ENCODE assay signal across 26 cellular contexts in genomic region chr16:72814226-72814625, GRCh38.
"Had no signal": no experiment of that assay in that cellular context is flagged by ENCODE, and none has a peak within 500 bp of the region (broad histone marks: within the 10 kb centered on the region; RNA-seq: fewer than 3 reads in every experiment).

No MANE protein-coding gene starts in this region.

- ATAC-seq: upper lobe of right lung had no signal

- H3K4me3 ChIP-seq: esophagus squamous epithelium, right lobe of liver, skin epidermis, stomach, thyroid gland, upper lobe of right lung had no signal

- DNase-seq: activated CD4-positive, alpha-beta T cell treated with anti-CD3 and anti-CD28 coated beads for 4 hours; activated CD4-positive, alpha-beta T cell treated with anti-CD3 and anti-CD28 coated beads, Interleukin-2, amount 50 U/mL, for 48 hours; activated CD8-positive, alpha-beta memory T cell treated with anti-CD3 and anti-CD28 coated beads for 24 hours; activated effector memory CD4-positive, alpha-beta T cell treated with anti-CD3 and anti-CD28 coated beads, Interleukin-2, amount 50 U/mL, for 16 hours; activated naive CD4-positive, alpha-beta T cell treated with anti-CD3 and anti-CD28 coated beads, Interleukin-2, amount 10 ng/mL, durations not matched to agents 7 days and 5 days; amniotic stem cell; brain microvascular endothelial cell; central memory CD4-positive, alpha-beta T cell; dermis blood vessel endothelial cell; effector CD8-positive, alpha-beta T cell; esophagus squamous epithelium; glutamatergic neuron; islet precursor cell; naive B cell; posterior cingulate gyrus; right lobe of liver; stimulated activated CD4-positive, alpha-beta T cell treated with anti-CD3 and anti-CD28 coated beads, Interleukin-12 subunit alpha, Interleukin-12 subunit beta, amount 100 ng/mL, for 4 hours; stimulated activated CD4-positive, alpha-beta T cell treated with anti-CD3 and anti-CD28 coated beads, Interleukin-4, amount 100 ng/mL, for 1 hour; stomach; T-helper 1 cell; thyroid gland; upper lobe of right lung had no signal

- H3K36me3 ChIP-seq: right lobe of liver had no signal

- H3K27me3 ChIP-seq: brain microvascular endothelial cell, esophagus squamous epithelium, right lobe of liver, stomach, thyroid gland, upper lobe of right lung had no signal

- H3K4me1 ChIP-seq: esophagus squamous epithelium, upper lobe of right lung had no signal

- H3K9me3 Mint-ChIP-seq: activated naive CD4-positive, alpha-beta T cell treated with anti-CD3 and anti-CD28 coated beads, Interleukin-2, amount 10 ng/mL, durations not matched to agents 7 days and 5 days; mesothelial cell of epicardium; naive B cell; T-helper 2 cell treated with Interferon-gamma antibody and Interleukin-4, amounts not matched to agents 5 μg/mL and 100 μg/mL, for 36 hours had no signal

- H3K4me1 Mint-ChIP-seq: activated naive CD4-positive, alpha-beta T cell treated with anti-CD3 and anti-CD28 coated beads, Interleukin-2, amount 10 ng/mL, durations not matched to agents 7 days and 5 days had no signal

- H3K27ac ChIP-seq: brain microvascular endothelial cell, epithelial cell of prostate, esophagus squamous epithelium, right lobe of liver, skin epidermis, stomach, thyroid gland, upper lobe of right lung had no signal

- H3K36me3 Mint-ChIP-seq: activated naive CD4-positive, alpha-beta T cell treated with anti-CD3 and anti-CD28 coated beads, Interleukin-2, amount 10 ng/mL, durations not matched to agents 7 days and 5 days had no signal

- H3K27ac Mint-ChIP-seq: activated naive CD4-positive, alpha-beta T cell treated with anti-CD3 and anti-CD28 coated beads, Interleukin-2, amount 10 ng/mL, durations not matched to agents 7 days and 5 days; mesothelial cell of epicardium; naive B cell; T-helper 2 cell treated with Interferon-gamma antibody and Interleukin-4, amounts not matched to agents 5 μg/mL and 100 μg/mL, for 36 hours had no signal

- H3K4me3 Mint-ChIP-seq: activated naive CD4-positive, alpha-beta T cell treated with anti-CD3 and anti-CD28 coated beads, Interleukin-2, amount 10 ng/mL, durations not matched to agents 7 days and 5 days; mesothelial cell of epicardium; naive B cell; T-helper 2 cell treated with Interferon-gamma antibody and Interleukin-4, amounts not matched to agents 5 μg/mL and 100 μg/mL, for 36 hours had no signal

- H3K9me3 ChIP-seq: esophagus squamous epithelium, right lobe of liver, stomach, thyroid gland, upper lobe of right lung had no signal
